1 cellular context compared by ENCODE assay signal in the genomic region with DNA sequence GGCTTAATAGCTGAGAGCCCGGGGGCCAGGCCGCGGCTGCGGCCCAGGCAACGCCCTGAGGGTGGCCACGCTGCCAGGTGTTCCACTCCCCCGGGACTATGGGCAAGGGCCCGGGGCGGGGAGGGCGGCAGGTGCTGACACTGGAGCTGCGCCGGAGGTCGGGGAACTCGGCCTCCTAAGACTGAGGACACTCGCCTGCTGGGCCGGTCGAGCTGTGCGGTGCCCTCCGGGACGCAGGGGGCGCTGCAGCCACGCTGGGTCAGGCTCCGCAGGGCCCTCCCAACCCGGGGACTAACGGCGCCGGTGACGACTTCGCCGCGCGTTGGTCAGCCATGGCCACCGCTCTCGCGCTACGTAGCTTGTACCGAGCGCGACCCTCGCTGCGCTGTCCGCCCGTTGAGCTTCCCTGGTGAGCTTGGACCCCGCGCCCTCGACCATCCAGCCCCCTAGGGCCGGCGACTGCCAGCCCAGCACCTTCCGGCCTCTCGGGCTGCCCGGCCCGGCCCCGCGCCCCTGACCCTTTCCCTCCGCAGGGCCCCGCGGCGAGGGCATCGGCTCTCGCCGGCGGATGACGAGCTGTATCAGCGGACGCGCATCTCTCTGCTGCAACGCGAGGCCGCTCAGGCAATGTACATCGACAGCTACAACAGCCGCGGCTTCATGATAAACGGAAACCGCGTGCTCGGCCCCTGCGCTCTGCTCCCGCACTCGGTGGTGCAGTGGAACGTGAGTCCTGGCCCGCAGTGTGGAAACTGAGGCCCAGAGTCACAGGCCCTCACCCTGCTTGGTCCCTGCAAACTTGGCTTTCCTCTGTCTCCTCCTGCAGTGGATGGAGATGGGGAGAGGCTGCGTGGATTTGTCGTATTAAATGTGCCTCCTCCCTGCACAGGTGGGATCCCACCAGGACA.
A peak's percentile ranks its signal among the peaks of the same experiment; 100 is the strongest.
TF ChIP-seq lines count a peak whose summit lies in the region.

Gene NDUFAF3, plus strand, starts transcription at position 309 of the 908 bp plus-strand sequence. Its CDS starts 24 bp downstream, at position 333.

TF ChIP-seq in HepG2, 621 proteins besides CTCF, POLR2A, EP300 and RAD21 (continued from another document and continues in another):
- no peak for TF ChIP-seq ZNF354B (CRISPR knock-in tag; IDR thresholded peaks at IDR 0.05)
- TF ChIP-seq STAT6 (CRISPR knock-in tag; IDR thresholded peaks at IDR 0.05; ENCODE audit: borderline replicate concordance): peak; percentile 69; the same call in 1 of the 2 replicates
- peak; percentile 77; the same call in 1 of the 2 replicates for TF ChIP-seq ZNF770 (CRISPR knock-in tag; IDR thresholded peaks at IDR 0.05)
- TF ChIP-seq PHF8 (CRISPR knock-in tag; IDR thresholded peaks at IDR 0.05): peak; percentile 83
- peak; percentile 62; the same call in 1 of the 2 replicates for TF ChIP-seq ZNF674 (CRISPR knock-in tag; IDR thresholded peaks at IDR 0.05; ENCODE audit: low read depth)
- TF ChIP-seq DNMT3B (CRISPR knock-in tag; conservative IDR thresholded peaks at IDR 0.05): no peak; the same call in 1 of the 2 replicates
- peak; percentile 93; the same call in 1 of the 2 replicates for TF ChIP-seq CAMTA2 (CRISPR knock-in tag; IDR thresholded peaks at IDR 0.05; ENCODE audit: borderline replicate concordance)
- TF ChIP-seq FOXA1 (IDR thresholded peaks at IDR 0.05): no peak
- peak; percentile 36; the same call in 1 of the 2 replicates for TF ChIP-seq FOXA1 (CRISPR knock-in tag; IDR thresholded peaks at IDR 0.05)
- TF ChIP-seq ZNF792 (CRISPR knock-in tag; IDR thresholded peaks at IDR 0.05): no peak; the same call in 1 of the 2 replicates
- no peak; the same call in 1 of the 2 replicates for TF ChIP-seq ZNF850 (CRISPR knock-in tag; conservative IDR thresholded peaks at IDR 0.05)
- no peak for TF ChIP-seq ZNF660 (CRISPR knock-in tag; IDR thresholded peaks at IDR 0.05; ENCODE audit: borderline replicate concordance, low read depth)
- TF ChIP-seq, protein P1, sequence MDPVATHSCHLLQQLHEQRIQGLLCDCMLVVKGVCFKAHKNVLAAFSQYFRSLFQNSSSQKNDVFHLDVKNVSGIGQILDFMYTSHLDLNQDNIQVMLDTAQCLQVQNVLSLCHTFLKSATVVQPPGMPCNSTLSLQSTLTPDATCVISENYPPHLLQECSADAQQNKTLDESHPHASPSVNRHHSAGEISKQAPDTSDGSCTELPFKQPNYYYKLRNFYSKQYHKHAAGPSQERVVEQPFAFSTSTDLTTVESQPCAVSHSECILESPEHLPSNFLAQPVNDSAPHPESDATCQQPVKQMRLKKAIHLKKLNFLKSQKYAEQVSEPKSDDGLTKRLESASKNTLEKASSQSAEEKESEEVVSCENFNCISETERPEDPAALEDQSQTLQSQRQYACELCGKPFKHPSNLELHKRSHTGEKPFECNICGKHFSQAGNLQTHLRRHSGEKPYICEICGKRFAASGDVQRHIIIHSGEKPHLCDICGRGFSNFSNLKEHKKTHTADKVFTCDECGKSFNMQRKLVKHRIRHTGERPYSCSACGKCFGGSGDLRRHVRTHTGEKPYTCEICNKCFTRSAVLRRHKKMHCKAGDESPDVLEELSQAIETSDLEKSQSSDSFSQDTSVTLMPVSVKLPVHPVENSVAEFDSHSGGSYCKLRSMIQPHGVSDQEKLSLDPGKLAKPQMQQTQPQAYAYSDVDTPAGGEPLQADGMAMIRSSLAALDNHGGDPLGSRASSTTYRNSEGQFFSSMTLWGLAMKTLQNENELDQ (CRISPR knock-in tag; IDR thresholded peaks at IDR 0.05; ENCODE audit: borderline replicate concordance): no peak
- peak; percentile 45; the same call in 1 of the 2 replicates for TF ChIP-seq ZNF232 (CRISPR knock-in tag; IDR thresholded peaks at IDR 0.05; ENCODE audit: borderline replicate concordance)
- TF ChIP-seq, protein P2, sequence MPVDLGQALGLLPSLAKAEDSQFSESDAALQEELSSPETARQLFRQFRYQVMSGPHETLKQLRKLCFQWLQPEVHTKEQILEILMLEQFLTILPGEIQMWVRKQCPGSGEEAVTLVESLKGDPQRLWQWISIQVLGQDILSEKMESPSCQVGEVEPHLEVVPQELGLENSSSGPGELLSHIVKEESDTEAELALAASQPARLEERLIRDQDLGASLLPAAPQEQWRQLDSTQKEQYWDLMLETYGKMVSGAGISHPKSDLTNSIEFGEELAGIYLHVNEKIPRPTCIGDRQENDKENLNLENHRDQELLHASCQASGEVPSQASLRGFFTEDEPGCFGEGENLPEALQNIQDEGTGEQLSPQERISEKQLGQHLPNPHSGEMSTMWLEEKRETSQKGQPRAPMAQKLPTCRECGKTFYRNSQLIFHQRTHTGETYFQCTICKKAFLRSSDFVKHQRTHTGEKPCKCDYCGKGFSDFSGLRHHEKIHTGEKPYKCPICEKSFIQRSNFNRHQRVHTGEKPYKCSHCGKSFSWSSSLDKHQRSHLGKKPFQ (CRISPR knock-in tag; IDR thresholded peaks at IDR 0.05; ENCODE audit: insufficient replicate concordance): peak; percentile 95
- no peak; the same call in 1 of the 2 replicates for TF ChIP-seq ZNF335 (CRISPR knock-in tag; IDR thresholded peaks at IDR 0.05)
- no peak for TF ChIP-seq SOX5 (CRISPR knock-in tag; IDR thresholded peaks at IDR 0.05; ENCODE audit: borderline replicate concordance)
- TF ChIP-seq ZKSCAN8 (CRISPR knock-in tag; IDR thresholded peaks at IDR 0.05; ENCODE audit: borderline replicate concordance): no peak; the same call in 1 of the 2 replicates
- TF ChIP-seq SKI (IDR thresholded peaks at IDR 0.05; ENCODE audit: partially characterized antibody): no peak
- TF ChIP-seq ZBTB20 (CRISPR knock-in tag; IDR thresholded peaks at IDR 0.05; ENCODE audit: borderline replicate concordance, low read depth): no peak
- no peak for TF ChIP-seq SMYD3 (CRISPR knock-in tag; IDR thresholded peaks at IDR 0.05)
- TF ChIP-seq ZNF790 (CRISPR knock-in tag; IDR thresholded peaks at IDR 0.05; ENCODE audit: borderline replicate concordance): no peak
- TF ChIP-seq, protein P3, sequence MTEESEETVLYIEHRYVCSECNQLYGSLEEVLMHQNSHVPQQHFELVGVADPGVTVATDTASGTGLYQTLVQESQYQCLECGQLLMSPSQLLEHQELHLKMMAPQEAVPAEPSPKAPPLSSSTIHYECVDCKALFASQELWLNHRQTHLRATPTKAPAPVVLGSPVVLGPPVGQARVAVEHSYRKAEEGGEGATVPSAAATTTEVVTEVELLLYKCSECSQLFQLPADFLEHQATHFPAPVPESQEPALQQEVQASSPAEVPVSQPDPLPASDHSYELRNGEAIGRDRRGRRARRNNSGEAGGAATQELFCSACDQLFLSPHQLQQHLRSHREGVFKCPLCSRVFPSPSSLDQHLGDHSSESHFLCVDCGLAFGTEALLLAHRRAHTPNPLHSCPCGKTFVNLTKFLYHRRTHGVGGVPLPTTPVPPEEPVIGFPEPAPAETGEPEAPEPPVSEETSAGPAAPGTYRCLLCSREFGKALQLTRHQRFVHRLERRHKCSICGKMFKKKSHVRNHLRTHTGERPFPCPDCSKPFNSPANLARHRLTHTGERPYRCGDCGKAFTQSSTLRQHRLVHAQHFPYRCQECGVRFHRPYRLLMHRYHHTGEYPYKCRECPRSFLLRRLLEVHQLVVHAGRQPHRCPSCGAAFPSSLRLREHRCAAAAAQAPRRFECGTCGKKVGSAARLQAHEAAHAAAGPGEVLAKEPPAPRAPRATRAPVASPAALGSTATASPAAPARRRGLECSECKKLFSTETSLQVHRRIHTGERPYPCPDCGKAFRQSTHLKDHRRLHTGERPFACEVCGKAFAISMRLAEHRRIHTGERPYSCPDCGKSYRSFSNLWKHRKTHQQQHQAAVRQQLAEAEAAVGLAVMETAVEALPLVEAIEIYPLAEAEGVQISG (CRISPR knock-in tag; IDR thresholded peaks at IDR 0.05): peak; percentile 100
- TF ChIP-seq, protein P4, sequence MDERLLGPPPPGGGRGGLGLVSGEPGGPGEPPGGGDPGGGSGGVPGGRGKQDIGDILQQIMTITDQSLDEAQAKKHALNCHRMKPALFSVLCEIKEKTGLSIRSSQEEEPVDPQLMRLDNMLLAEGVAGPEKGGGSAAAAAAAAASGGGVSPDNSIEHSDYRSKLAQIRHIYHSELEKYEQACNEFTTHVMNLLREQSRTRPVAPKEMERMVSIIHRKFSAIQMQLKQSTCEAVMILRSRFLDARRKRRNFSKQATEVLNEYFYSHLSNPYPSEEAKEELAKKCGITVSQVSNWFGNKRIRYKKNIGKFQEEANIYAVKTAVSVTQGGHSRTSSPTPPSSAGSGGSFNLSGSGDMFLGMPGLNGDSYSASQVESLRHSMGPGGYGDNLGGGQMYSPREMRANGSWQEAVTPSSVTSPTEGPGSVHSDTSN (CRISPR knock-in tag; IDR thresholded peaks at IDR 0.05): no peak
- peak; percentile 32 for TF ChIP-seq AGO1 (IDR thresholded peaks at IDR 0.05; ENCODE audit: low read depth, low read length, poor library complexity, severe bottlenecking)
- no peak for TF ChIP-seq MTF2 (CRISPR knock-in tag; IDR thresholded peaks at IDR 0.05; ENCODE audit: borderline replicate concordance)
- TF ChIP-seq PHB2 (IDR thresholded peaks at IDR 0.05; ENCODE audit: partially characterized antibody): no peak
- TF ChIP-seq ZSCAN12 (CRISPR knock-in tag; IDR thresholded peaks at IDR 0.05): 0 out of 2 replicates have a peak, but pooled peaks have one; percentile 21
- no peak for TF ChIP-seq NR1H2 (CRISPR knock-in tag; IDR thresholded peaks at IDR 0.05; ENCODE audit: borderline replicate concordance, low read depth)
- TF ChIP-seq, protein P5, sequence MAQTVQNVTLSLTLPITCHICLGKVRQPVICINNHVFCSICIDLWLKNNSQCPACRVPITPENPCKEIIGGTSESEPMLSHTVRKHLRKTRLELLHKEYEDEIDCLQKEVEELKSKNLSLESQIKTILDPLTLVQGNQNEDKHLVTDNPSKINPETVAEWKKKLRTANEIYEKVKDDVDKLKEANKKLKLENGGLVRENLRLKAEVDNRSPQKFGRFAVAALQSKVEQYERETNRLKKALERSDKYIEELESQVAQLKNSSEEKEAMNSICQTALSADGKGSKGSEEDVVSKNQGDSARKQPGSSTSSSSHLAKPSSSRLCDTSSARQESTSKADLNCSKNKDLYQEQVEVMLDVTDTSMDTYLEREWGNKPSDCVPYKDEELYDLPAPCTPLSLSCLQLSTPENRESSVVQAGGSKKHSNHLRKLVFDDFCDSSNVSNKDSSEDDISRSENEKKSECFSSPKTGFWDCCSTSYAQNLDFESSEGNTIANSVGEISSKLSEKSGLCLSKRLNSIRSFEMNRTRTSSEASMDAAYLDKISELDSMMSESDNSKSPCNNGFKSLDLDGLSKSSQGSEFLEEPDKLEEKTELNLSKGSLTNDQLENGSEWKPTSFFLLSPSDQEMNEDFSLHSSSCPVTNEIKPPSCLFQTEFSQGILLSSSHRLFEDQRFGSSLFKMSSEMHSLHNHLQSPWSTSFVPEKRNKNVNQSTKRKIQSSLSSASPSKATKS (CRISPR knock-in tag; IDR thresholded peaks at IDR 0.05): peak; percentile 23; the same call in 1 of the 2 replicates
- TF ChIP-seq HMG20A (CRISPR knock-in tag; IDR thresholded peaks at IDR 0.05; ENCODE audit: borderline replicate concordance): no peak
- no peak for TF ChIP-seq ZNF326 (CRISPR knock-in tag; IDR thresholded peaks at IDR 0.05; ENCODE audit: borderline replicate concordance)
- no peak for TF ChIP-seq ZNF441 (CRISPR knock-in tag; IDR thresholded peaks at IDR 0.05; ENCODE audit: borderline replicate concordance)
